Comparison of ENCODE assay signal across 29 cellular contexts in genomic region chr7:42400961-42401360, GRCh38.
"Had no signal": no experiment of that assay in that cellular context is flagged by ENCODE, and none has a peak within 500 bp of the region (broad histone marks: within the 10 kb centered on the region; RNA-seq: fewer than 3 reads in every experiment).

No MANE protein-coding gene starts in this region.

- H3K27me3 Mint-ChIP-seq: activated B cell treated with CpG ODN at 0.5 μM for 24 hours; activated CD4-positive, alpha-beta memory T cell treated with anti-CD3 and anti-CD28 coated beads for 36 hours; activated naive CD4-positive, alpha-beta T cell treated with anti-CD3 and anti-CD28 coated beads, Interleukin-2, amount 10 ng/mL, durations not matched to agents 7 days and 5 days; activated naive CD8-positive, alpha-beta T cell; brain had no signal

- H3K4me1 Mint-ChIP-seq: activated B cell treated with CpG ODN at 0.5 μM for 24 hours; activated naive CD4-positive, alpha-beta T cell treated with anti-CD3 and anti-CD28 coated beads, Interleukin-2, amount 10 ng/mL, durations not matched to agents 7 days and 5 days; activated naive CD8-positive, alpha-beta T cell treated with anti-CD3 and anti-CD28 coated beads, Interleukin-2, amount 50 U/mL, for 24 hours had no signal

- H3K36me3 ChIP-seq: SJCRH30 had no signal

- H3K36me3 Mint-ChIP-seq: activated CD4-positive, alpha-beta memory T cell treated with anti-CD3 and anti-CD28 coated beads for 36 hours; activated naive CD4-positive, alpha-beta T cell treated with anti-CD3 and anti-CD28 coated beads, Interleukin-2, amount 10 ng/mL, durations not matched to agents 7 days and 5 days; activated naive CD8-positive, alpha-beta T cell; brain had no signal

- ATAC-seq: activated naive CD8-positive, alpha-beta T cell treated with anti-CD3 and anti-CD28 coated beads, Interleukin-2, amount 50 U/mL, for 24 hours; Panc1 had no signal

- H3K4me1 ChIP-seq: SJCRH30 had no signal

- DNase-seq: activated B cell treated with CpG ODN at 0.5 μM for 24 hours; activated CD4-positive, alpha-beta memory T cell treated with anti-CD3 and anti-CD28 coated beads for 36 hours; activated CD4-positive, alpha-beta T cell treated with anti-CD3 and anti-CD28 coated beads for 4 hours; activated CD4-positive, alpha-beta T cell treated with anti-CD3 and anti-CD28 coated beads, Interleukin-2, amount 50 U/mL, for 1 hour; activated CD4-positive, CD25-positive, alpha-beta regulatory T cell treated with anti-CD3 and anti-CD28 coated beads, Interleukin-2, amount 50 U/mL, for 72 hours; activated CD8-positive, alpha-beta memory T cell treated with anti-CD3 and anti-CD28 coated beads, Interleukin-2, amount 50 U/mL, for 4 hours; activated effector memory CD4-positive, alpha-beta T cell treated with Interleukin-2 at 50 U/mL for 16 hours; activated naive CD4-positive, alpha-beta T cell treated with anti-CD3 and anti-CD28 coated beads, Interleukin-2, amount 10 ng/mL, durations not matched to agents 7 days and 5 days; activated naive CD8-positive, alpha-beta T cell treated with anti-CD3 and anti-CD28 coated beads, Interleukin-2, amount 50 U/mL, for 24 hours; activated T-cell treated with anti-CD3 and anti-CD28 coated beads for 4 hours; activated T-cell treated with anti-CD3 and anti-CD28 coated beads, Interleukin-2, amount 50 U/mL, for 48 hours; anterior cingulate cortex; central memory CD4-positive, alpha-beta T cell; Kasumi-1; KG1; MM.1S; MV-4-11; NCI-H1092 treated with DMSO at 0.1 percent for 48 hours; NCI-H1417; NCI-H1930; NCI-H2081 treated with DMSO at 0.1 percent for 48 hours; NCI-H345; NCI-H524 treated with DMSO at 0.1 percent for 48 hours; SHP77; SJCRH30 had no signal

- H3K9me3 Mint-ChIP-seq: activated B cell treated with CpG ODN at 0.5 μM for 24 hours; activated CD4-positive, alpha-beta memory T cell treated with anti-CD3 and anti-CD28 coated beads for 36 hours; activated naive CD8-positive, alpha-beta T cell treated with anti-CD3 and anti-CD28 coated beads, Interleukin-2, amount 50 U/mL, for 24 hours; brain had no signal

- H3K27ac ChIP-seq: SJCRH30, SK-N-MC had no signal

- H3K4me3 ChIP-seq: SJCRH30, SK-N-MC had no signal

- H3K27ac Mint-ChIP-seq: activated B cell treated with CpG ODN at 0.5 μM for 24 hours; activated CD4-positive, alpha-beta memory T cell treated with anti-CD3 and anti-CD28 coated beads for 36 hours; activated naive CD4-positive, alpha-beta T cell treated with anti-CD3 and anti-CD28 coated beads, Interleukin-2, amount 10 ng/mL, durations not matched to agents 7 days and 5 days; activated naive CD8-positive, alpha-beta T cell; activated naive CD8-positive, alpha-beta T cell treated with anti-CD3 and anti-CD28 coated beads, Interleukin-2, amount 50 U/mL, for 24 hours; brain had no signal

- H3K4me3 Mint-ChIP-seq: activated B cell treated with CpG ODN at 0.5 μM for 24 hours; activated CD4-positive, alpha-beta memory T cell treated with anti-CD3 and anti-CD28 coated beads for 36 hours; activated naive CD4-positive, alpha-beta T cell treated with anti-CD3 and anti-CD28 coated beads, Interleukin-2, amount 10 ng/mL, durations not matched to agents 7 days and 5 days; activated naive CD8-positive, alpha-beta T cell; activated naive CD8-positive, alpha-beta T cell treated with anti-CD3 and anti-CD28 coated beads, Interleukin-2, amount 50 U/mL, for 24 hours; brain had no signal
